In the genomic region with DNA sequence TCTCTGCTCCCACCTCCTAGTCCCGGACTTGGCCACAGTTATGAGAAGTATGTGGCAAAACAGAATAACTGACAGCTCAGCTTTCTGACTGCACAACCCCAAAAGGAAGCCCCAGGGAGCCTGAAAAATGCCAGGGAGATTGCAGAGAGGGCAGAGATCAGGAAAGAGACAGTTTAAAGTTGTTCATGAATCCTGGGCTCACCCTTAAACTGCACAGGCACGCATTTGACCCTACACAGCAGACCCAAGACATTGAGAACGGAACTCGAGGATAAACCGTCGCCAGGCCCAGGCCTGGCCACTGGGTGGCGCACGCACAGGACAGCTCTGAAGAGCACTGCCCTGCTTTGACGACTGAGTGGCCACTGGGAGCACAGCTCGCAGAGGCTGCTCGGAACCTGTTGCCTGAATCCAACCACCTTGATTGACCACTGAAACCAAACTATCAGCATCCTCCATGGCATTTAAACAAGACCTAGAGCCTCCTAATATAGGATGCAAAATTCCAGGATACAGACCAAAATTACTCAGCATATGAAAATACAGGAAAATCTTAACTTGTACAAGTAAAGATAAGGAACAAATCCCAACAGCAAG, we compare ENCODE assay signal across 8 cellular contexts.
DNase-seq lines count a peak whose midpoint lies in the region; ATAC-seq and TF ChIP-seq lines count a peak whose summit lies in the region.

No MANE protein-coding gene starts in this region.

- no peaks in the 10 kb centered on the region for H3K9me3 ChIP-seq in prostate gland

- peaks cover 25% of the 10 kb centered on the region for H3K27me3 Mint-ChIP-seq in activated T-cell treated with anti-CD3 and anti-CD28 coated beads, Interleukin-2, amount 50 U/mL, for 24 hours

- intact Hi-C loops in prostate gland (cut with DNase I), result no loop called here

- H3K4me3 ChIP-seq in prostate gland, result no peak overlapping the region

- in situ Hi-C loops in GM13976 (cut with MboI; ENCODE audit: low sequenced_read_pairs, unreplicated experiment), result no loop called here

- 18% methylated on average over 11 of the region's 11 CpGs for WGBS in prostate gland

- ATAC-seq in foreskin keratinocyte (peak; percentile 32), GM18873 (IDR thresholded peaks at IDR 0.05; ENCODE audit: low FRiP score, unreplicated experiment) (no peak), HG03159 (IDR thresholded peaks at IDR 0.05; ENCODE audit: unreplicated experiment) (no peak)

- DNase-seq in AG08395 (ENCODE audit: low spot score), result peak; percentile 65
- DNase-seq in GM13976 (ENCODE audit: low spot score), result peak; percentile 79
- peak; percentile 83 for DNase-seq in NCI-H82 (lab: John Stamatoyannopoulos, UW)
- DNase-seq in activated T-cell treated with anti-CD3 and anti-CD28 coated beads, Interleukin-2, amount 50 U/mL, for 24 hours, result peak; percentile 55
- peak; percentile 31 to 32 for DNase-seq in foreskin keratinocyte
- no peak for DNase-seq in prostate gland (ENCODE audit: low spot score)

- no peak for TF ChIP-seq POLR2A in prostate gland (IDR thresholded peaks at IDR 0.05)

- TF ChIP-seq CTCF in GM13976 (IDR thresholded peaks at IDR 0.05; ENCODE audit: borderline replicate concordance, control extremely low read depth, extremely low read depth, insufficient read depth, missing control alignments), result peak; percentile 75
- TF ChIP-seq CTCF in foreskin keratinocyte (conservative IDR thresholded peaks at IDR 0.05), result peak; percentile 80
- TF ChIP-seq CTCF in prostate gland (IDR thresholded peaks at IDR 0.05), result peak in 3 of 4 experiments; percentile 25 to 57 (median 30)

- no peaks in the 10 kb centered on the region for H3K4me1 Mint-ChIP-seq in activated T-cell treated with anti-CD3 and anti-CD28 coated beads, Interleukin-2, amount 50 U/mL, for 24 hours (ENCODE audit: low read depth)

- H3K4me1 ChIP-seq in foreskin keratinocyte (peaks cover 19% of the 10 kb centered on the region), prostate gland (replicated peaks) (no peaks in the 10 kb centered on the region)

- H3K27ac Mint-ChIP-seq in activated T-cell treated with anti-CD3 and anti-CD28 coated beads, Interleukin-2, amount 50 U/mL, for 24 hours, result no peak overlapping the region

- no peaks in the 10 kb centered on the region for H3K36me3 Mint-ChIP-seq in activated T-cell treated with anti-CD3 and anti-CD28 coated beads, Interleukin-2, amount 50 U/mL, for 24 hours (ENCODE audit: low read depth)

- H3K27me3 ChIP-seq in foreskin keratinocyte (peaks cover 3% of the 10 kb centered on the region), prostate gland (replicated peaks; ENCODE audit: insufficient read depth) (no peaks in the 10 kb centered on the region)

- no peaks in the 10 kb centered on the region for H3K9me3 Mint-ChIP-seq in activated T-cell treated with anti-CD3 and anti-CD28 coated beads, Interleukin-2, amount 50 U/mL, for 24 hours

- no peaks in the 10 kb centered on the region for H3K36me3 ChIP-seq in prostate gland

- H3K4me3 Mint-ChIP-seq in activated T-cell treated with anti-CD3 and anti-CD28 coated beads, Interleukin-2, amount 50 U/mL, for 24 hours, result no peak overlapping the region

- no peak overlapping the region for H3K27ac ChIP-seq in foreskin keratinocyte
- no peak overlapping the region for H3K27ac ChIP-seq in prostate gland

Comparison
In these comparisons a context has a peak if more than half of its experiments do, and no peak if none do; other contexts are left out.
1. CTCF ChIP-seq: peak in every context shown above with its lines; median percentile 80 in foreskin keratinocyte; 75 in GM13976; 30 in prostate gland.